27 cellular contexts compared by ENCODE assay signal in the genomic region with DNA sequence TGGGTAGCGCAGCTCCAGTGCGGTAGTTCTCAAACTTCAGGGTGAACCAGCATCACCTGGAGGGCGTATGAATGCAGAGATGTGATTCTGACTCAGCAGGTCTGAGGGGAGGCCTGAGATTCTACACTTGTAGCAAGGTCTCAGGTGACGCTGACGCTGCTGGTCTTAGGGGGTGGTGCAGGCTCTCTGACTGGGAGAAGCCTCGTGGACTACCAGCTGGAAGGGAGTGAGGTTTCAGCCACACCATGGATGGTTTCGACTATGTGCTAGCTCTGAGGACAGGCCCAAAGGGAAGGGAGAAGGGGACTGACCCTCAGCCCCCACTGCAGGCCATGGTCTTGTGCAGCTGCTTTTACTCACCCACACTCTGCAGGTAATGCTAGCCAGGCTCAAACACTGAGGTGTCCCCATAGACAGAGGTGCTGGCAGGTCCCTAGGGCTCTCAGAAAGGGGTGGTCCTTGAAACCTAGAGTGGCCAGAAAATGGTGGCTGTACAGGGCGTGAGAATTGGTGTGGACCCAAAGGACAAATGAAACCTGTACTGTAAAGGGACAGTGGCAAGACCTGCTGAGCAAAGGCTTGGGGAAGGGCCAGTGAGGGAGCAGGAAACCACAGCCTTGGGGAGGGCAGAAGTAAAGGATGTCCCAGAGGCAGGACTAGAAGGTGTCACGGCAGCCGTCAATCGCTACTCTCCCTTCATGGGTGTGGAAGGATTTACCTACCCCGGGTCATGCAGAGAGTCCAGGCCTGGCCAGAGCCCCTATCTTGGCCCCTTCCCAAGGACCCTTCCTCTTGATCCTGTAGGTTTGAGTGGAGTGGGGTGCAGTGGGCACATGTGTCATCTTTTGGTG. TPM values are rescaled to one million over a fixed set of nuclear protein-coding genes. Genes with fewer than 3 reads are reported as not detected.
DNase-seq lines count a peak whose midpoint lies in the region; ATAC-seq, FAIRE-seq and TF ChIP-seq lines count a peak whose summit lies in the region.
"Had no signal": no experiment of that assay in that cellular context is flagged by ENCODE, and none has a peak within 500 bp of the region (broad histone marks: within the 10 kb centered on the region; RNA-seq: fewer than 3 reads in every experiment).

No MANE protein-coding gene starts in this region.

- no peaks in the 10 kb centered on the region for H3K9me2 ChIP-seq in OCI-LY7 (ENCODE audit: insufficient read depth, low read length)

- H3K4me3 ChIP-seq in HepG2 (replicated peaks in 1 of 3; ENCODE audit: insufficient read depth in 1 of 3, low read depth in 2 of 3, low read length in 3 of 3) (no peak overlapping the region), right lobe of liver (no peak overlapping the region), lung (no peak overlapping the region), gastrocnemius medialis (no peak overlapping the region), OCI-LY7 (ENCODE audit: low read depth, low read length, poor library complexity, severe bottlenecking) (no peak overlapping the region)
- H3K4me3 ChIP-seq: coronary artery, SK-N-MC, tibial artery had no signal

- BruUV-seq in HepG2 (replicated peaks; lab: Mats Ljungman, UMichigan), result no TSS peak
- BruUV-seq in OCI-LY7 (replicated peaks; lab: Mats Ljungman, UMichigan), result no TSS peak

- no peak for TF ChIP-seq CTCF in HepG2 (CRISPR knock-in tag; IDR thresholded peaks at IDR 0.05)
- TF ChIP-seq CTCF in right lobe of liver (IDR thresholded peaks at IDR 0.05), result no peak
- TF ChIP-seq CTCF in lung (IDR thresholded peaks at IDR 0.05; ENCODE audit: control extremely low read depth, extremely low read depth), result no peak
- TF ChIP-seq CTCF in gastrocnemius medialis (IDR thresholded peaks at IDR 0.05 in 4 of 5, conservative IDR thresholded peaks at IDR 0.05 in 1 of 5), result no peak
- no peak for TF ChIP-seq CTCF in OCI-LY7 (conservative IDR thresholded peaks at IDR 0.05; ENCODE audit: low read length)

- no peaks in the 10 kb centered on the region for H3K36me3 ChIP-seq in HepG2 (replicated peaks in 1 of 2; ENCODE audit: control insufficient read depth in 1 of 2, insufficient read depth in 2 of 2, low read length in 2 of 2)
- H3K36me3 ChIP-seq in right lobe of liver, result no peaks in the 10 kb centered on the region
- no peaks in the 10 kb centered on the region for H3K36me3 ChIP-seq in lung (ENCODE audit: control insufficient read depth in 2 of 2, insufficient read depth in 2 of 2, low read length in 2 of 2)
- no peaks in the 10 kb centered on the region for H3K36me3 ChIP-seq in gastrocnemius medialis
- no peaks in the 10 kb centered on the region for H3K36me3 ChIP-seq in OCI-LY7 (ENCODE audit: insufficient read depth, low read length)
- H3K36me3 ChIP-seq: BE2C, neutrophil, tibial artery had no signal

- no peak overlapping the region for H3K9ac ChIP-seq in HepG2 (ENCODE audit: insufficient read depth, low read depth, low read length)
- H3K9ac ChIP-seq: KMS-11 had no signal

- no peaks in the 10 kb centered on the region for H3K36me3 Mint-ChIP-seq in activated CD8-positive, alpha-beta memory T cell treated with anti-CD3 and anti-CD28 coated beads, Interleukin-2, amount 10 ng/mL, durations not matched to agents 7 days and 5 days
- H3K36me3 Mint-ChIP-seq: activated naive CD8-positive, alpha-beta T cell treated with anti-CD3 and anti-CD28 coated beads, Interleukin-2, amount 10 ng/mL, durations not matched to agents 7 days and 5 days; mesothelial cell of epicardium had no signal

- no peak for TF ChIP-seq RAD21 in HepG2 (CRISPR knock-in tag; IDR thresholded peaks at IDR 0.05)

- H3K27ac ChIP-seq in HepG2 (ENCODE audit: extremely low read length, insufficient read depth, low read length), result no peak overlapping the region
- H3K27ac ChIP-seq in right lobe of liver, result no peak overlapping the region
- no peak overlapping the region for H3K27ac ChIP-seq in lung (ENCODE audit: low read depth in 1 of 2, low read length in 1 of 2)
- H3K27ac ChIP-seq in gastrocnemius medialis, result no peak overlapping the region
- H3K27ac ChIP-seq in OCI-LY7 (ENCODE audit: low read depth, low read length, poor library complexity, severe bottlenecking), result no peak overlapping the region
- H3K27ac ChIP-seq: coronary artery, HL-60, KMS-11, neutrophil, SK-N-MC, tibial artery had no signal

- no peak overlapping the region for H2AFZ ChIP-seq in HepG2 (ENCODE audit: low read length)
- no peak overlapping the region for H2AFZ ChIP-seq in OCI-LY7 (ENCODE audit: low read length)

- 36% methylated on average over 12 of the region's 12 CpGs for WGBS in HepG2 (ENCODE audit: low lambda C conversion rate)
- 51% methylated on average over 5 of the region's 12 CpGs for WGBS in right lobe of liver (ENCODE audit: insufficient coverage, low coverage, low lambda C conversion rate, missing lambda C conversion rate)
- 85 to 88% methylated on average over 12 of the region's 12 CpGs for WGBS in lung, 2 donors

- TF ChIP-seq EP300 in HepG2 (IDR thresholded peaks at IDR 0.05; ENCODE audit: low read depth in 2 of 2, low read length in 2 of 2), result no peak
- TF ChIP-seq EP300 in HepG2 (CRISPR knock-in tag; IDR thresholded peaks at IDR 0.05; ENCODE audit: borderline replicate concordance), result no peak

- H3K4me3 Mint-ChIP-seq in activated CD8-positive, alpha-beta memory T cell treated with anti-CD3 and anti-CD28 coated beads, Interleukin-2, amount 10 ng/mL, durations not matched to agents 7 days and 5 days, result no peak overlapping the region
- H3K4me3 Mint-ChIP-seq: activated naive CD8-positive, alpha-beta T cell treated with anti-CD3 and anti-CD28 coated beads, Interleukin-2, amount 10 ng/mL, durations not matched to agents 7 days and 5 days; mesothelial cell of epicardium had no signal

- H3K9me3 ChIP-seq in HepG2 (ENCODE audit: low read length) (no peaks in the 10 kb centered on the region), right lobe of liver (no peaks in the 10 kb centered on the region), lung (ENCODE audit: control insufficient read depth in 2 of 2, insufficient read depth in 1 of 2, low read length in 1 of 2) (no peaks in the 10 kb centered on the region), gastrocnemius medialis (no peaks in the 10 kb centered on the region), OCI-LY7 (ENCODE audit: low read length) (no peaks in the 10 kb centered on the region)
- H3K9me3 ChIP-seq: BE2C, neutrophil, tibial artery had no signal

- in situ Hi-C loops in HepG2 (cut with HindIII; ENCODE audit: extremely low pct_ligation_motif_present, low pct_unique_long_range_greater_than_20kb), result no loop called here
- in situ Hi-C loops in gastrocnemius medialis (cut with MboI; ENCODE audit: low sequenced_read_pairs in 4 of 4), result no loop called here

- no peak overlapping the region for H3K4me2 ChIP-seq in HepG2 (ENCODE audit: low read depth, low read length)
- H3K4me2 ChIP-seq in OCI-LY7 (ENCODE audit: low read length), result no peak overlapping the region
- H3K4me2 ChIP-seq: KMS-11 had no signal

- intact Hi-C loops in HepG2 (cut with micrococcal nuclease; ENCODE audit: unreplicated experiment), result no loop called here
- intact Hi-C loops in right lobe of liver (cut with DNase I), result loop anchor here in 1 of 2 donors (10.0 kb wide), 1 partner anchor 250 kb away; no protein-coding TSS in a partner anchor
- intact Hi-C loops in gastrocnemius medialis (cut with DNase I; ENCODE audit: low total_unique reads), result no loop called here
- intact Hi-C loops in OCI-LY7 (cut with micrococcal nuclease; ENCODE audit: unreplicated experiment), result no loop called here

- H3K79me2 ChIP-seq in HepG2 (ENCODE audit: insufficient read depth, low read length) (no peaks in the 10 kb centered on the region), OCI-LY7 (ENCODE audit: insufficient read depth, low read depth, low read length) (no peaks in the 10 kb centered on the region)

- POLR2A ChIA-PET in HepG2 (lab: Yijun Ruan, JAX), result no interaction called here
- POLR2A ChIA-PET in OCI-LY7 (lab: Charles Lee), result no interaction called here

- H3K27me3 Mint-ChIP-seq in activated CD8-positive, alpha-beta memory T cell treated with anti-CD3 and anti-CD28 coated beads, Interleukin-2, amount 10 ng/mL, durations not matched to agents 7 days and 5 days, result peaks cover 29% of the 10 kb centered on the region

- no peak for TF ChIP-seq POLR2A in HepG2 (IDR thresholded peaks at IDR 0.05; ENCODE audit: insufficient read depth in 1 of 2, low read depth in 2 of 2, low read length in 2 of 2)
- no peak for TF ChIP-seq POLR2A in right lobe of liver (IDR thresholded peaks at IDR 0.05)
- no peak for TF ChIP-seq POLR2A in gastrocnemius medialis (IDR thresholded peaks at IDR 0.05)

- H4K20me1 ChIP-seq in HepG2 (ENCODE audit: insufficient read depth, low read length) (no peaks in the 10 kb centered on the region), OCI-LY7 (ENCODE audit: insufficient read depth, low read length) (no peaks in the 10 kb centered on the region)

- CTCF ChIA-PET in HepG2 (lab: Yijun Ruan, JAX; ENCODE audit: low intra/inter-chr PET ratio, low total read pairs), result no interaction called here
- CTCF ChIA-PET in activated CD8-positive, alpha-beta memory T cell treated with anti-CD3 and anti-CD28 coated beads, Interleukin-2, amount 10 ng/mL, durations not matched to agents 7 days and 5 days (lab: Charles Lee), result interaction anchor here (1.0 to 1.9 kb wide), 2 partner anchors 14 to 46 kb away, joined by 3 to 7 read pairs; no protein-coding TSS in a partner anchor
- CTCF ChIA-PET in OCI-LY7 (lab: Charles Lee; ENCODE audit: unreplicated experiment), result no interaction called here

- H3K27ac Mint-ChIP-seq in activated CD8-positive, alpha-beta memory T cell treated with anti-CD3 and anti-CD28 coated beads, Interleukin-2, amount 10 ng/mL, durations not matched to agents 7 days and 5 days, result no peak overlapping the region
- H3K27ac Mint-ChIP-seq: activated naive CD8-positive, alpha-beta T cell treated with anti-CD3 and anti-CD28 coated beads, Interleukin-2, amount 10 ng/mL, durations not matched to agents 7 days and 5 days; mesothelial cell of epicardium had no signal

- no peaks in the 10 kb centered on the region for H3K9me3 Mint-ChIP-seq in activated CD8-positive, alpha-beta memory T cell treated with anti-CD3 and anti-CD28 coated beads, Interleukin-2, amount 10 ng/mL, durations not matched to agents 7 days and 5 days (ENCODE audit: low read depth)
- H3K9me3 Mint-ChIP-seq: activated naive CD8-positive, alpha-beta T cell treated with anti-CD3 and anti-CD28 coated beads, Interleukin-2, amount 10 ng/mL, durations not matched to agents 7 days and 5 days; mesothelial cell of epicardium had no signal

- peaks cover 14 to 77% of the 10 kb centered on the region in 2 experiments for H3K27me3 ChIP-seq in HepG2 (ENCODE audit: control insufficient read depth in 1 of 2, insufficient read depth in 2 of 2, low read length in 2 of 2)
- H3K27me3 ChIP-seq in right lobe of liver, result no peaks in the 10 kb centered on the region
- no peaks in the 10 kb centered on the region for H3K27me3 ChIP-seq in lung (ENCODE audit: control insufficient read depth, insufficient read depth)
- H3K27me3 ChIP-seq in gastrocnemius medialis, result peaks cover 16 to 26% (median 17%) of the 10 kb centered on the region in 3 donors
- H3K27me3 ChIP-seq: BE2C had no signal

- DNase-seq in HepG2 (ENCODE audit: low spot score) (no peak), right lobe of liver (no peak), lung (ENCODE audit: low spot score) (peak; percentile 27), dermis blood vessel endothelial cell (no peak), gastrocnemius medialis (no peak), T1000 (lab: John Stamatoyannopoulos, UW) (no peak), OCI-LY7 (ENCODE audit: low spot score) (no peak)
- peak; percentile 36 for DNase-seq in activated CD8-positive, alpha-beta memory T cell treated with anti-CD3 and anti-CD28 coated beads, Interleukin-2, amount 10 ng/mL, durations not matched to agents 7 days and 5 days
- DNase-seq: activated CD4-positive, alpha-beta T cell treated with anti-CD3 and anti-CD28 coated beads, Interleukin-2, amount 50 U/mL, for 48 hours; activated gamma-delta T cell treated with Interleukin-2 at 50 U/mL for 16 hours; activated naive CD8-positive, alpha-beta T cell treated with anti-CD3 and anti-CD28 coated beads, Interleukin-2, amount 10 ng/mL, durations not matched to agents 7 days and 5 days; activated T-cell treated with anti-CD3 and anti-CD28 coated beads, Interleukin-2, amount 50 U/mL, for 1 hour; aorta; BE2C; HCEC 1CT; kidney; NCI-H146; NCI-H446 treated with DMSO at 0.1 percent for 48 hours; stimulated activated CD4-positive, alpha-beta T cell treated with anti-CD3 and anti-CD28 coated beads, Interleukin-4, amount 100 ng/mL, for 1 hour; tibial artery had no signal

- no peak for ATAC-seq in HepG2
- ATAC-seq in right lobe of liver, result no peak
- ATAC-seq in activated CD8-positive, alpha-beta memory T cell treated with anti-CD3 and anti-CD28 coated beads, Interleukin-2, amount 10 ng/mL, durations not matched to agents 7 days and 5 days, result no peak
- no peak for ATAC-seq in lung (ENCODE audit: insufficient read depth, low FRiP score)
- ATAC-seq in gastrocnemius medialis, result no peak
- ATAC-seq: sciatic nerve had no signal

- no peak for FAIRE-seq in HepG2 (lab: Jason Lieb, UNC)
- FAIRE-seq: kidney had no signal

- peaks cover 32% of the 10 kb centered on the region for H3K4me1 Mint-ChIP-seq in activated CD8-positive, alpha-beta memory T cell treated with anti-CD3 and anti-CD28 coated beads, Interleukin-2, amount 10 ng/mL, durations not matched to agents 7 days and 5 days

- H3K4me1 ChIP-seq in HepG2 (ENCODE audit: insufficient read depth, low read length) (peaks cover 14% of the 10 kb centered on the region), right lobe of liver (no peaks in the 10 kb centered on the region), lung (ENCODE audit: control insufficient read depth in 2 of 2, insufficient read depth in 2 of 2, low read length in 2 of 2) (no peaks in the 10 kb centered on the region), gastrocnemius medialis (no peaks in the 10 kb centered on the region), OCI-LY7 (ENCODE audit: insufficient read depth, low read length, poor library complexity, severe bottlenecking) (no peaks in the 10 kb centered on the region)
- H3K4me1 ChIP-seq: BE2C had no signal

RNA-seq across cellular contexts. Expression of gene EBF4, which starts 52.7 kb away (rescaled TPM):
- total RNA-seq in HepG2 (2016; rRNA removed; fragmentation: Illumina TruSeq; extraction: Trizol) (0.84 TPM in 1 of 2 replicates, not detected in the other), right lobe of liver (10 to 100 TPM in 1 of 6 experiments, 1 to 10 TPM in 5; 2.8 to 16.6 (median 6.2) TPM), lung (10 to 100 TPM in 1 of 2 donors, 1 to 10 TPM in 1; 8.2 to 15.8 TPM), dermis blood vessel endothelial cell (1.0 and 2.4 TPM in 2 replicates), gastrocnemius medialis (1 to 10 TPM in 2 of 4 donors, under 1 TPM in 1, not detected in 1; 0.36 to 1.5 (median 1.1) TPM), OCI-LY7 (2022) (2.6 and 4.4 TPM in 2 replicates)
- not detected in 2 replicates for total RNA-seq in HepG2 (2016; cell fraction: cytosol; rRNA removed; fragmentation: Illumina TruSeq; extraction: Trizol; ENCODE audit: low read depth)
- total RNA-seq in HepG2 (2016; cell fraction: insoluble cytoplasmic fraction; rRNA removed; fragmentation: Illumina TruSeq; extraction: Trizol), result 0.13 and 0.15 TPM in 2 replicates
- 0.34 TPM in 2 replicates for total RNA-seq in HepG2 (2016; cell fraction: membrane; rRNA removed; fragmentation: Illumina TruSeq; extraction: Trizol)
- 0.34 and 0.56 TPM in 2 replicates for total RNA-seq in HepG2 (2016; cell fraction: nucleus; rRNA removed; fragmentation: Illumina TruSeq; extraction: Trizol)
- polyA plus RNA-seq in HepG2 (2011; rRNA removed) (2.2 and 5.2 TPM in 2 replicates), lung (1 to 10 TPM; 5.8 to 6.5 TPM)
- 1.7 and 2.0 TPM in 2 replicates for polyA plus RNA-seq in HepG2 (2011; cell fraction: cytosol; rRNA removed)
- 19.5 and 21.3 TPM in 2 replicates for polyA plus RNA-seq in HepG2 (2011; cell fraction: nucleus; rRNA removed)
- 3.4 and 9.8 TPM in 2 replicates for polyA plus RNA-seq in HepG2 (2012)
- polyA plus RNA-seq in HepG2 (2016; cell fraction: cytosol; fragmentation: Illumina TruSeq; extraction: Trizol; ENCODE audit: low read depth), result 0.10 and 0.52 TPM in 2 replicates
- 0.11 and 0.45 TPM in 2 replicates for polyA plus RNA-seq in HepG2 (2016; cell fraction: insoluble cytoplasmic fraction; fragmentation: Illumina TruSeq; extraction: Trizol; ENCODE audit: low read depth)
- 0.17 and 0.41 TPM in 2 replicates for polyA plus RNA-seq in HepG2 (2016; cell fraction: membrane; fragmentation: Illumina TruSeq; extraction: Trizol; ENCODE audit: low read depth)
- 1.1 and 2.1 TPM in 2 replicates for polyA plus RNA-seq in HepG2 (2016; cell fraction: nucleus; fragmentation: Illumina TruSeq; extraction: Trizol; ENCODE audit: insufficient read depth, low read depth)
- polyA minus RNA-seq in HepG2 (2011; rRNA and poly(A)+ RNA removed; ENCODE audit: low replicate concordance), result 3.8 TPM in 1 of 2 replicates, not detected in the other
- 1.3 and 2.1 TPM in 2 replicates for polyA minus RNA-seq in HepG2 (2011; cell fraction: cytosol; rRNA and poly(A)+ RNA removed)
- polyA minus RNA-seq in HepG2 (2011; cell fraction: nucleus; rRNA and poly(A)+ RNA removed), result 4.8 and 7.2 TPM in 2 replicates
- total RNA-seq in activated CD8-positive, alpha-beta memory T cell treated with anti-CD3 and anti-CD28 coated beads, Interleukin-2, amount 10 ng/mL, durations not matched to agents 7 days and 5 days, result 1 to 10 TPM; 1.3 to 3.1 TPM
- total RNA-seq in OCI-LY7 (2014; rRNA removed; shearing (Covaris generic)), result 0.41 and 1.5 TPM in 2 replicates

RNA-seq across cellular contexts. Expression of gene CPXM1, which starts 55.1 kb away (rescaled TPM):
- not detected in 2 replicates for total RNA-seq in HepG2 (2016; rRNA removed; fragmentation: Illumina TruSeq; extraction: Trizol)
- total RNA-seq in HepG2 (2016; cell fraction: cytosol; rRNA removed; fragmentation: Illumina TruSeq; extraction: Trizol; ENCODE audit: low read depth), result not detected in 2 replicates
- total RNA-seq in HepG2 (2016; cell fraction: insoluble cytoplasmic fraction; rRNA removed; fragmentation: Illumina TruSeq; extraction: Trizol), result not detected in 2 replicates
- total RNA-seq in HepG2 (2016; cell fraction: membrane; rRNA removed; fragmentation: Illumina TruSeq; extraction: Trizol), result not detected in 2 replicates
- total RNA-seq in HepG2 (2016; cell fraction: nucleus; rRNA removed; fragmentation: Illumina TruSeq; extraction: Trizol), result not detected in 2 replicates
- 0.07 TPM in 1 of 2 replicates, not detected in the other for polyA plus RNA-seq in HepG2 (2011; rRNA removed)
- polyA plus RNA-seq in HepG2 (2011; cell fraction: cytosol; rRNA removed), result 0.04 TPM in 1 of 2 replicates, not detected in the other
- polyA plus RNA-seq in HepG2 (2011; cell fraction: nucleus; rRNA removed), result 0.14 and 0.34 TPM in 2 replicates
- polyA plus RNA-seq in HepG2 (2012), result not detected in 2 replicates
- not detected in 2 replicates for polyA plus RNA-seq in HepG2 (2016; cell fraction: cytosol; fragmentation: Illumina TruSeq; extraction: Trizol; ENCODE audit: low read depth)
- not detected in 2 replicates for polyA plus RNA-seq in HepG2 (2016; cell fraction: insoluble cytoplasmic fraction; fragmentation: Illumina TruSeq; extraction: Trizol; ENCODE audit: low read depth)
- not detected in 2 replicates for polyA plus RNA-seq in HepG2 (2016; cell fraction: membrane; fragmentation: Illumina TruSeq; extraction: Trizol; ENCODE audit: low read depth)
- polyA plus RNA-seq in HepG2 (2016; cell fraction: nucleus; fragmentation: Illumina TruSeq; extraction: Trizol; ENCODE audit: insufficient read depth, low read depth), result not detected in 2 replicates
- polyA minus RNA-seq in HepG2 (2011; rRNA and poly(A)+ RNA removed; ENCODE audit: low replicate concordance), result not detected in 2 replicates
- not detected in 2 replicates for polyA minus RNA-seq in HepG2 (2011; cell fraction: cytosol; rRNA and poly(A)+ RNA removed)
- not detected in 2 replicates for polyA minus RNA-seq in HepG2 (2011; cell fraction: nucleus; rRNA and poly(A)+ RNA removed)
- under 1 TPM in 3 of 6 experiments, not detected in 3; 0.07 to 0.16 (median 0.12) TPM for total RNA-seq in right lobe of liver
- total RNA-seq in activated CD8-positive, alpha-beta memory T cell treated with anti-CD3 and anti-CD28 coated beads, Interleukin-2, amount 10 ng/mL, durations not matched to agents 7 days and 5 days, result under 1 TPM; 0.35 to 0.68 TPM
- 10 to 100 TPM in 1 of 2 donors, 1 to 10 TPM in 1; 5.1 to 29.1 TPM for total RNA-seq in lung
- 1 to 10 TPM; 1.5 to 3.3 TPM for polyA plus RNA-seq in lung
- 0.34 and 0.37 TPM in 2 replicates for total RNA-seq in dermis blood vessel endothelial cell
- total RNA-seq in gastrocnemius medialis, result 1 to 10 TPM in 1 of 4 donors, under 1 TPM in 2, not detected in 1; 0.46 to 1.6 (median 0.81) TPM
- not detected in 2 replicates for total RNA-seq in OCI-LY7 (2014; rRNA removed; shearing (Covaris generic))
- total RNA-seq in OCI-LY7 (2022), result 0.15 TPM in 1 of 2 replicates, not detected in the other

Comparison
In these comparisons a context has a peak if more than half of its experiments do, and no peak if none do; other contexts are left out.
1. DNase-seq: peak in activated CD8-positive, alpha-beta memory T cell treated with anti-CD3 and anti-CD28 coated beads, Interleukin-2, amount 10 ng/mL, durations not matched to agents 7 days and 5 days (single experiment) and lung (single experiment); none in HepG2 (single experiment), right lobe of liver (0 of 3), dermis blood vessel endothelial cell (single experiment), gastrocnemius medialis (0 of 2), T1000 (single experiment) and OCI-LY7 (single experiment).